In the genomic region with DNA sequence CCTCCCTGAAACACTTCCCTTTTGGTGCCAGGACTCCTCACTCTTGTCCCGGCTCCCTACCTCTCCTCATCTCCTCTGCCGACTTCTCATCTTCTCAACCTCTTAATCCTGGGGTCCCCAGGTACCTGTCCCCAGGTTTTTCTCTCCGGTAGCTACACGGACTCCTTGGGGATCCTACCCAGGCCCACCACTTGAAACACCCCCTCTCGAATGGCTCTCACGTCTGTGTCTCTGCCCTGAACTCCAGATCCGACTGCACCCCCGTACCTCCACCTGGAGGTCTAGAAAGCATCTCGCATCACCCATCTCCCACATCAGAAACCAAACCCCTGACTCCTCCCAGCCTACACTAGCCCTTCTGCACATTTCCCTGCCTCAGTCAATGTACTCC, we compare ENCODE assay signal across 27 cellular contexts. TPM values are rescaled to one million over a fixed set of nuclear protein-coding genes. Genes with fewer than 3 reads are reported as not detected.
"Had no signal": no experiment of that assay in that cellular context is flagged by ENCODE, and none has a peak within 500 bp of the region (broad histone marks: within the 10 kb centered on the region; RNA-seq: fewer than 3 reads in every experiment).

No MANE protein-coding gene starts in this region.

- H3K36me3 ChIP-seq: brain microvascular endothelial cell, cardiac muscle cell, MG63, Peyer's patch, SJCRH30 had no signal

- H3K4me1 ChIP-seq: Peyer's patch, SJCRH30 had no signal

- H3K9me3 Mint-ChIP-seq: activated CD4-positive, alpha-beta T cell treated with anti-CD3 and anti-CD28 coated beads, Interleukin-2, amount 10 ng/mL, durations not matched to agents 24 days and 14 days; activated T-cell treated with anti-CD3 and anti-CD28 coated beads, Interleukin-2, amount 50 U/mL, for 24 hours; activated T-helper 1 cell treated with anti-CD3 and anti-CD28 coated beads, Interleukin-12 subunit alpha, Interleukin-12 subunit beta, Interleukin-2, Interleukin-4 antibody, amounts not matched to agents 30 ng/mL and 10 ng/mL and 1 ng/mL, durations not matched to agents 14 hours and 24 hours and 36 hours; T-helper 1 cell treated with Interleukin-12 subunit alpha and Interleukin-12 subunit beta and Interleukin-4 antibody, amounts not matched to agents 30 μg/mL and 1 μg/mL, for 36 hours; WTC11 had no signal

- H3K4me3 Mint-ChIP-seq: activated CD4-positive, alpha-beta T cell treated with anti-CD3 and anti-CD28 coated beads, Interleukin-2, amount 10 ng/mL, durations not matched to agents 24 days and 14 days; activated CD8-positive, alpha-beta memory T cell treated with anti-CD3 and anti-CD28 coated beads, Interleukin-2, amount 10 ng/mL, durations not matched to agents 7 days and 5 days; activated naive CD8-positive, alpha-beta T cell; activated T-cell treated with anti-CD3 and anti-CD28 coated beads, Interleukin-2, amount 50 U/mL, for 24 hours; activated T-helper 1 cell treated with anti-CD3 and anti-CD28 coated beads, Interleukin-12 subunit alpha, Interleukin-12 subunit beta, Interleukin-2, Interleukin-4 antibody, amounts not matched to agents 30 ng/mL and 10 ng/mL and 1 ng/mL, durations not matched to agents 14 hours and 24 hours and 36 hours; T-helper 1 cell treated with Interleukin-12 subunit alpha and Interleukin-12 subunit beta and Interleukin-4 antibody, amounts not matched to agents 30 μg/mL and 1 μg/mL, for 36 hours; WTC11 had no signal

- H3K36me3 Mint-ChIP-seq: activated CD8-positive, alpha-beta memory T cell treated with anti-CD3 and anti-CD28 coated beads, Interleukin-2, amount 10 ng/mL, durations not matched to agents 7 days and 5 days; activated naive CD8-positive, alpha-beta T cell; WTC11 had no signal

- H3K9me3 ChIP-seq: MG63, Peyer's patch, SJCRH30 had no signal

- H3K27me3 ChIP-seq: brain microvascular endothelial cell, cardiac muscle cell, MG63, Peyer's patch, SJCRH30 had no signal

- H3K4me1 Mint-ChIP-seq: activated CD4-positive, alpha-beta T cell treated with anti-CD3 and anti-CD28 coated beads, Interleukin-2, amount 10 ng/mL, durations not matched to agents 24 days and 14 days had no signal

- H3K4me3 ChIP-seq: cardiac muscle cell, MG63, Peyer's patch, SJCRH30 had no signal

- H3K27me3 Mint-ChIP-seq: activated naive CD8-positive, alpha-beta T cell; activated T-cell treated with anti-CD3 and anti-CD28 coated beads, Interleukin-2, amount 50 U/mL, for 24 hours had no signal

- DNase-seq: activated CD4-positive, alpha-beta T cell treated with anti-CD3 and anti-CD28 coated beads, Interleukin-2, amount 10 ng/mL, durations not matched to agents 24 days and 14 days; activated CD4-positive, alpha-beta T cell treated with anti-CD3 and anti-CD28 coated beads, Interleukin-2, amount 50 U/mL, for 48 hours; activated CD4-positive, CD25-positive, alpha-beta regulatory T cell treated with anti-CD3 and anti-CD28 coated beads, Interleukin-2, amount 50 U/mL, for 72 hours; activated CD8-positive, alpha-beta memory T cell treated with anti-CD3 and anti-CD28 coated beads, Interleukin-2, amount 10 ng/mL, durations not matched to agents 7 days and 5 days; activated effector memory CD4-positive, alpha-beta T cell treated with Interleukin-2 at 50 U/mL for 16 hours; activated naive CD4-positive, alpha-beta T cell; activated T-cell treated with anti-CD3 and anti-CD28 coated beads, Interleukin-2, amount 50 U/mL, for 24 hours; brain microvascular endothelial cell; cerebellar nuclear complex; MG63; NCI-H1105; NCI-H1436; NCI-H1694 treated with DMSO at 0.1 percent for 48 hours; NCI-H2029 treated with DMSO at 0.1 percent for 48 hours; NCI-H345; NCI-H510A; NCI-H526 treated with DMSO at 0.1 percent for 48 hours; NCI-H82; Right ventricle myocardium superior; SJCRH30 had no signal

- ATAC-seq: activated CD8-positive, alpha-beta memory T cell treated with anti-CD3 and anti-CD28 coated beads, Interleukin-2, amount 10 ng/mL, durations not matched to agents 7 days and 5 days; WTC11 had no signal

- H3K27ac Mint-ChIP-seq: activated CD4-positive, alpha-beta T cell treated with anti-CD3 and anti-CD28 coated beads, Interleukin-2, amount 10 ng/mL, durations not matched to agents 24 days and 14 days; activated CD8-positive, alpha-beta memory T cell treated with anti-CD3 and anti-CD28 coated beads, Interleukin-2, amount 10 ng/mL, durations not matched to agents 7 days and 5 days; activated naive CD8-positive, alpha-beta T cell; activated T-cell treated with anti-CD3 and anti-CD28 coated beads, Interleukin-2, amount 50 U/mL, for 24 hours; activated T-helper 1 cell treated with anti-CD3 and anti-CD28 coated beads, Interleukin-12 subunit alpha, Interleukin-12 subunit beta, Interleukin-2, Interleukin-4 antibody, amounts not matched to agents 30 ng/mL and 10 ng/mL and 1 ng/mL, durations not matched to agents 14 hours and 24 hours and 36 hours; T-helper 1 cell treated with Interleukin-12 subunit alpha and Interleukin-12 subunit beta and Interleukin-4 antibody, amounts not matched to agents 30 μg/mL and 1 μg/mL, for 36 hours; WTC11 had no signal

- H3K27ac ChIP-seq: brain microvascular endothelial cell, cardiac muscle cell, Peyer's patch, RWPE1, SJCRH30 had no signal

RNA-seq across cellular contexts. Expression of a gene that starts 4.8 kb away (rescaled TPM):
- total RNA-seq: activated CD4-positive, alpha-beta T cell treated with anti-CD3 and anti-CD28 coated beads, Interleukin-2, amount 10 ng/mL, durations not matched to agents 24 days and 14 days; activated CD8-positive, alpha-beta memory T cell treated with anti-CD3 and anti-CD28 coated beads, Interleukin-2, amount 10 ng/mL, durations not matched to agents 7 days and 5 days; activated T-helper 1 cell treated with anti-CD3 and anti-CD28 coated beads, Interleukin-12 subunit alpha, Interleukin-12 subunit beta, Interleukin-2, Interleukin-4 antibody, amounts not matched to agents 30 ng/mL and 10 ng/mL and 1 ng/mL, durations not matched to agents 14 hours and 24 hours and 36 hours; cardiac muscle cell; Peyer's patch; Right ventricle myocardium superior; SJCRH30; WTC11 had no signal
- polyA plus RNA-seq: cardiac muscle cell had no signal
